In the genomic region with DNA sequence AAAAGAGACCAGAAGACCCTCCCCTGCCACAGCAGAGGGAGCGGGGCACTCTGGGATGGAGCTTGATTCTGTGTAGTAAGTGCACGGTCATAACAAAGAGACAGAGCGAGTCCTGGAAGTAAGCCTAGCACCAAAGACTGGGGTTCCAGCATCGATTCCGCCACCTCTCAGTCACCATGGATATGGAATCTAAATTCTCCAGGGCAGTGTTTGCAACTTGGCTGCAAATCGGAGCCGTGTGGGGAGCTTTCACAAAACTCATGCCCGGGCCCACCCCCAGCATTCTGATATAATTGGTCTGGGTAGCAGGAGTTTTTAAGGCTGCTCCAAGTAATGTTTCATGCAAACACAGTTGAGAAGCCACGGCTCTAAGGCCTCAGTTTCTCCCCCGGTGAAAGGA, we compare ENCODE assay signal across 15 cellular contexts.
DNase-seq lines count a peak whose midpoint lies in the region; TF ChIP-seq lines count a peak whose summit lies in the region.
"Had no signal": no experiment of that assay in that cellular context is flagged by ENCODE, and none has a peak within 500 bp of the region (broad histone marks: within the 10 kb centered on the region; RNA-seq: fewer than 3 reads in every experiment).

No MANE protein-coding gene starts in this region.

- H3K36me3 Mint-ChIP-seq in brain, result no peaks in the 10 kb centered on the region
- H3K36me3 Mint-ChIP-seq: CD4-positive, CD25-positive, alpha-beta regulatory T cell; CD8-positive, alpha-beta T cell had no signal

- H3K27me3 Mint-ChIP-seq in brain, result peaks cover 17% of the 10 kb centered on the region

- H3K4me1 Mint-ChIP-seq in brain, result peaks cover 32% of the 10 kb centered on the region
- H3K4me1 Mint-ChIP-seq: CD4-positive, CD25-positive, alpha-beta regulatory T cell had no signal

- peak overlapping the region in 4 of 5 experiments; percentile 62 to 93 (median 81) for H3K27ac Mint-ChIP-seq in brain
- H3K27ac Mint-ChIP-seq: CD4-positive, CD25-positive, alpha-beta regulatory T cell; CD8-positive, alpha-beta T cell had no signal

- peaks cover 0 to 5% (median 0%) of the 10 kb centered on the region in 5 experiments for H3K9me3 Mint-ChIP-seq in brain

- H3K4me3 Mint-ChIP-seq in brain, result peak overlapping the region in 1 of 5 experiments; percentile 56
- H3K4me3 Mint-ChIP-seq: CD4-positive, CD25-positive, alpha-beta regulatory T cell; CD8-positive, alpha-beta T cell had no signal

- TF ChIP-seq CTCF in brain (conservative IDR thresholded peaks at IDR 0.05), result no peak

- DNase-seq in Ammon's horn (ENCODE audit: low spot score) (peak; percentile 66), medulla oblongata (ENCODE audit: extremely low spot score) (peak; percentile 9), NCI-H2029 (lab: John Stamatoyannopoulos, UW) (no peak), HK-2 (ENCODE audit: unreplicated experiment) (no peak), DMS153 treated with DMSO at 0.1 percent for 48 hours (lab: John Stamatoyannopoulos, UW; ENCODE audit: unreplicated experiment) (no peak)
- DNase-seq: AML-193; Caco-2; CD4-positive, CD25-positive, alpha-beta regulatory T cell; CD8-positive, alpha-beta T cell; DMS153; DMS79 treated with DMSO at 0.1 percent for 48 hours; GF-D8; GOT3; HCEC 1CT had no signal

Comparison
In these comparisons a context has a peak if more than half of its experiments do, and no peak if none do; other contexts are left out.
1. DNase-seq: peak in Ammon's horn (single experiment) and medulla oblongata (single experiment); none in NCI-H2029 (single experiment), HK-2 (single experiment) and DMS153 treated with DMSO at 0.1 percent for 48 hours (single experiment).